ENCODE assay signal across 33 cellular contexts in the genomic region with DNA sequence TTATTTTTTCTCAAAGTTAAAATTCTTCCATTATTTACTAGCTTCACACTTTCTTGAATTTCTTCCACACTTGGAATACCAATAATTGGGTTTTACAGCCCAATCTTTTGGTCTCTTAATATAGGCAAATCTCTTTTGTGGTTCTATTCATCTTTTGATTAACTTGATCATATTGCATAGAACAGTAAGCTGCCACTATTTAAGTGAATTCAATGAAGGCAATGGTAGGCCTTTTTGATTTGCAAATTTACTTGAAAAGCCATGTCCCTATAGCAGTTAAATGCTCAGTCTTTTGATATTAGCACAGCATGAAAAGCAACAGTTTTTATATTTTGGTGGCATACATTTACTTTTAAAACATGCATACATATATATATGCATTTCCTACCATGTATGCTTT.
"Had no signal": no experiment of that assay in that cellular context is flagged by ENCODE, and none has a peak within 500 bp of the region (broad histone marks: within the 10 kb centered on the region; RNA-seq: fewer than 3 reads in every experiment).

No MANE protein-coding gene starts in this region.

- DNase-seq: activated CD4-positive, alpha-beta memory T cell treated with anti-CD3 and anti-CD28 coated beads for 36 hours; activated CD4-positive, alpha-beta T cell treated with anti-CD3 and anti-CD28 coated beads for 36 hours; activated CD4-positive, alpha-beta T cell treated with anti-CD3 and anti-CD28 coated beads, Interleukin-2, amount 10 ng/mL, durations not matched to agents 24 days and 14 days; activated CD4-positive, CD25-positive, alpha-beta regulatory T cell; activated CD4-positive, CD25-positive, alpha-beta regulatory T cell treated with anti-CD3 and anti-CD28 coated beads, Interleukin-2, amount 50 U/mL, for 72 hours; activated CD8-positive, alpha-beta memory T cell treated with anti-CD3 and anti-CD28 coated beads, Interleukin-2, amount 10 ng/mL, durations not matched to agents 7 days and 5 days; activated CD8-positive, alpha-beta memory T cell treated with anti-CD3 and anti-CD28 coated beads, Interleukin-2, amount 50 U/mL, for 4 hours; activated CD8-positive, alpha-beta T cell treated with anti-CD3 and anti-CD28 coated beads, Interleukin-2, amount 10 ng/mL, durations not matched to agents 7 days and 5 days; activated effector memory CD4-positive, alpha-beta T cell treated with anti-CD3 and anti-CD28 coated beads, Interleukin-2, amount 50 U/mL, for 16 hours; activated naive CD4-positive, alpha-beta T cell treated with anti-CD3 and anti-CD28 coated beads for 36 hours; activated naive CD8-positive, alpha-beta T cell treated with anti-CD3 and anti-CD28 coated beads for 36 hours; activated naive CD8-positive, alpha-beta T cell treated with anti-CD3 and anti-CD28 coated beads, Interleukin-2, amount 50 U/mL, for 24 hours; activated T-cell treated with anti-CD3 and anti-CD28 coated beads, Interleukin-2, amount 50 U/mL, for 1 hour; activated T-cell treated with anti-CD3 and anti-CD28 coated beads, Interleukin-2, amount 50 U/mL, for 48 hours; adrenal gland; amygdala; cortex of kidney; dermis blood vessel endothelial cell; effector CD8-positive, alpha-beta T cell; esophagus squamous epithelium; foreskin melanocyte; heart right ventricle; T-helper 2 cell had no signal

- H3K9me3 Mint-ChIP-seq: activated CD4-positive, alpha-beta memory T cell treated with anti-CD3 and anti-CD28 coated beads for 36 hours; activated CD4-positive, alpha-beta T cell treated with anti-CD3 and anti-CD28 coated beads, Interleukin-2, amount 10 ng/mL, durations not matched to agents 24 days and 14 days; activated naive CD4-positive, alpha-beta T cell treated with anti-CD3 and anti-CD28 coated beads for 36 hours; activated naive CD4-positive, alpha-beta T cell treated with anti-CD3 and anti-CD28 coated beads, Interleukin-2, amount 50 U/mL, for 24 hours; activated naive CD8-positive, alpha-beta T cell treated with anti-CD3 and anti-CD28 coated beads for 36 hours; activated naive CD8-positive, alpha-beta T cell treated with anti-CD3 and anti-CD28 coated beads, Interleukin-2, amount 50 U/mL, for 24 hours; activated T-helper 1 cell treated with anti-CD3 and anti-CD28 coated beads, Interleukin-12 subunit alpha, Interleukin-12 subunit beta, Interleukin-2, Interleukin-4 antibody, amounts not matched to agents 30 ng/mL and 10 ng/mL and 1 ng/mL, durations not matched to agents 14 hours and 24 hours and 36 hours; activated T-helper 2 cell treated with anti-CD3 and anti-CD28 coated beads, Interferon-gamma antibody, Interleukin-2, Interleukin-4, amounts not matched to agents 10 μg/mL and 5 μg/mL and 100 μg/mL, durations not matched to agents 14 hours and 24 hours and 36 hours; central memory CD8-positive, alpha-beta T cell had no signal

- H3K9me3 ChIP-seq: adrenal gland, ascending aorta, breast epithelium, esophagus squamous epithelium, gastroesophageal sphincter, heart right ventricle had no signal

- H3K27ac ChIP-seq: adrenal gland, ascending aorta, breast epithelium, cardiac muscle cell, epithelial cell of prostate, esophagus squamous epithelium, gastroesophageal sphincter, heart right ventricle had no signal

- H3K4me3 Mint-ChIP-seq: activated CD4-positive, alpha-beta memory T cell treated with anti-CD3 and anti-CD28 coated beads for 36 hours; activated CD4-positive, alpha-beta T cell treated with anti-CD3 and anti-CD28 coated beads for 36 hours; activated CD4-positive, alpha-beta T cell treated with anti-CD3 and anti-CD28 coated beads, Interleukin-2, amount 10 ng/mL, durations not matched to agents 24 days and 14 days; activated CD8-positive, alpha-beta memory T cell treated with anti-CD3 and anti-CD28 coated beads, Interleukin-2, amount 10 ng/mL, durations not matched to agents 7 days and 5 days; activated CD8-positive, alpha-beta T cell treated with anti-CD3 and anti-CD28 coated beads, Interleukin-2, amount 10 ng/mL, durations not matched to agents 7 days and 5 days; activated naive CD4-positive, alpha-beta T cell treated with anti-CD3 and anti-CD28 coated beads for 36 hours; activated naive CD4-positive, alpha-beta T cell treated with anti-CD3 and anti-CD28 coated beads, Interleukin-2, amount 50 U/mL, for 24 hours; activated naive CD8-positive, alpha-beta T cell treated with anti-CD3 and anti-CD28 coated beads for 36 hours; activated naive CD8-positive, alpha-beta T cell treated with anti-CD3 and anti-CD28 coated beads, Interleukin-2, amount 50 U/mL, for 24 hours; activated T-helper 1 cell treated with anti-CD3 and anti-CD28 coated beads, Interleukin-12 subunit alpha, Interleukin-12 subunit beta, Interleukin-2, Interleukin-4 antibody, amounts not matched to agents 30 ng/mL and 10 ng/mL and 1 ng/mL, durations not matched to agents 14 hours and 24 hours and 36 hours; brain; central memory CD8-positive, alpha-beta T cell had no signal

- H3K4me1 ChIP-seq: adrenal gland, ascending aorta, breast epithelium, esophagus squamous epithelium, gastroesophageal sphincter, heart right ventricle had no signal

- H3K36me3 Mint-ChIP-seq: activated CD4-positive, alpha-beta memory T cell treated with anti-CD3 and anti-CD28 coated beads for 36 hours; activated CD8-positive, alpha-beta memory T cell treated with anti-CD3 and anti-CD28 coated beads, Interleukin-2, amount 10 ng/mL, durations not matched to agents 7 days and 5 days; activated naive CD4-positive, alpha-beta T cell treated with anti-CD3 and anti-CD28 coated beads, Interleukin-2, amount 50 U/mL, for 24 hours; activated naive CD8-positive, alpha-beta T cell treated with anti-CD3 and anti-CD28 coated beads for 36 hours; brain had no signal

- H3K27ac Mint-ChIP-seq: activated CD4-positive, alpha-beta memory T cell treated with anti-CD3 and anti-CD28 coated beads for 36 hours; activated CD4-positive, alpha-beta T cell treated with anti-CD3 and anti-CD28 coated beads for 36 hours; activated CD4-positive, alpha-beta T cell treated with anti-CD3 and anti-CD28 coated beads, Interleukin-2, amount 10 ng/mL, durations not matched to agents 24 days and 14 days; activated CD8-positive, alpha-beta memory T cell treated with anti-CD3 and anti-CD28 coated beads, Interleukin-2, amount 10 ng/mL, durations not matched to agents 7 days and 5 days; activated CD8-positive, alpha-beta T cell treated with anti-CD3 and anti-CD28 coated beads, Interleukin-2, amount 10 ng/mL, durations not matched to agents 7 days and 5 days; activated naive CD4-positive, alpha-beta T cell treated with anti-CD3 and anti-CD28 coated beads for 36 hours; activated naive CD4-positive, alpha-beta T cell treated with anti-CD3 and anti-CD28 coated beads, Interleukin-2, amount 50 U/mL, for 24 hours; activated naive CD8-positive, alpha-beta T cell treated with anti-CD3 and anti-CD28 coated beads for 36 hours; activated naive CD8-positive, alpha-beta T cell treated with anti-CD3 and anti-CD28 coated beads, Interleukin-2, amount 50 U/mL, for 24 hours; activated T-helper 1 cell treated with anti-CD3 and anti-CD28 coated beads, Interleukin-12 subunit alpha, Interleukin-12 subunit beta, Interleukin-2, Interleukin-4 antibody, amounts not matched to agents 30 ng/mL and 10 ng/mL and 1 ng/mL, durations not matched to agents 14 hours and 24 hours and 36 hours; activated T-helper 2 cell treated with anti-CD3 and anti-CD28 coated beads, Interferon-gamma antibody, Interleukin-2, Interleukin-4, amounts not matched to agents 10 μg/mL and 5 μg/mL and 100 μg/mL, durations not matched to agents 14 hours and 24 hours and 36 hours; brain had no signal

- H3K4me1 Mint-ChIP-seq: activated CD4-positive, alpha-beta T cell treated with anti-CD3 and anti-CD28 coated beads for 36 hours; activated CD4-positive, alpha-beta T cell treated with anti-CD3 and anti-CD28 coated beads, Interleukin-2, amount 10 ng/mL, durations not matched to agents 24 days and 14 days; activated CD8-positive, alpha-beta memory T cell treated with anti-CD3 and anti-CD28 coated beads, Interleukin-2, amount 10 ng/mL, durations not matched to agents 7 days and 5 days; activated naive CD4-positive, alpha-beta T cell treated with anti-CD3 and anti-CD28 coated beads, Interleukin-2, amount 50 U/mL, for 24 hours; activated naive CD8-positive, alpha-beta T cell treated with anti-CD3 and anti-CD28 coated beads for 36 hours; activated naive CD8-positive, alpha-beta T cell treated with anti-CD3 and anti-CD28 coated beads, Interleukin-2, amount 50 U/mL, for 24 hours; central memory CD8-positive, alpha-beta T cell had no signal

- H3K36me3 ChIP-seq: adrenal gland, ascending aorta, breast epithelium, cardiac muscle cell, esophagus squamous epithelium, gastroesophageal sphincter, heart right ventricle had no signal

- H3K4me3 ChIP-seq: adrenal gland, ascending aorta, breast epithelium, cardiac muscle cell, esophagus squamous epithelium, gastroesophageal sphincter, heart right ventricle had no signal

- H3K27me3 ChIP-seq: ascending aorta, cardiac muscle cell had no signal

- ATAC-seq: activated CD4-positive, alpha-beta T cell treated with anti-CD3 and anti-CD28 coated beads for 36 hours; activated CD8-positive, alpha-beta memory T cell treated with anti-CD3 and anti-CD28 coated beads, Interleukin-2, amount 10 ng/mL, durations not matched to agents 7 days and 5 days; activated CD8-positive, alpha-beta T cell treated with anti-CD3 and anti-CD28 coated beads, Interleukin-2, amount 10 ng/mL, durations not matched to agents 7 days and 5 days; activated naive CD8-positive, alpha-beta T cell treated with anti-CD3 and anti-CD28 coated beads, Interleukin-2, amount 50 U/mL, for 24 hours; gastroesophageal sphincter; heart right ventricle had no signal
